1 cellular context compared by ENCODE assay signal in genomic region chr2:4869154-4869553, GRCh38.
TF ChIP-seq lines count a peak whose summit lies in the region.

No MANE protein-coding gene starts in this region.

TF ChIP-seq in HepG2, 621 proteins besides CTCF, POLR2A, EP300 and RAD21 (continued from another document):
- TF ChIP-seq, protein P1, sequence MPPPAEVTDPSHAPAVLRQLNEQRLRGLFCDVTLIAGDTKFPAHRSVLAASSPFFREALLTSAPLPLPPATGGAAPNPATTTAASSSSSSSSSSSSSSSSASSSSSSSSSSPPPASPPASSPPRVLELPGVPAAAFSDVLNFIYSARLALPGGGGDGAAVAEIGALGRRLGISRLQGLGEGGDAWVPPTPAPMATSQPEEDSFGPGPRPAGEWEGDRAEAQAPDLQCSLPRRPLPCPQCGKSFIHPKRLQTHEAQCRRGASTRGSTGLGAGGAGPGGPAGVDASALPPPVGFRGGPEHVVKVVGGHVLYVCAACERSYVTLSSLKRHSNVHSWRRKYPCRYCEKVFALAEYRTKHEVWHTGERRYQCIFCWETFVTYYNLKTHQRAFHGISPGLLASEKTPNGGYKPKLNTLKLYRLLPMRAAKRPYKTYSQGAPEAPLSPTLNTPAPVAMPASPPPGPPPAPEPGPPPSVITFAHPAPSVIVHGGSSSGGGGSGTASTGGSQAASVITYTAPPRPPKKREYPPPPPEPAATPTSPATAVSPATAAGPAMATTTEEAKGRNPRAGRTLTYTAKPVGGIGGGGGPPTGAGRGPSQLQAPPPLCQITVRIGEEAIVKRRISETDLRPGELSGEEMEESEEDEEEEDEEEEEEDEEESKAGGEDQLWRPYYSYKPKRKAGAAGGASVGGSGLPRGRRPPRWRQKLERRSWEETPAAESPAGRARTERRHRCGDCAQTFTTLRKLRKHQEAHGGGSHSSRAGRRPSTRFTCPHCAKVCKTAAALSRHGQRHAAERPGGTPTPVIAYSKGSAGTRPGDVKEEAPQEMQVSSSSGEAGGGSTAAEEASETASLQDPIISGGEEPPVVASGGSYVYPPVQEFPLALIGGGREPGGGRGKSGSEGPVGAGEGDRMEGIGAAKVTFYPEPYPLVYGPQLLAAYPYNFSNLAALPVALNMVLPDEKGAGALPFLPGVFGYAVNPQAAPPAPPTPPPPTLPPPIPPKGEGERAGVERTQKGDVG (CRISPR knock-in tag; IDR thresholded peaks at IDR 0.05; ENCODE audit: borderline replicate concordance): no peak
- TF ChIP-seq CEBPB (IDR thresholded peaks at IDR 0.05; ENCODE audit: borderline replicate concordance, low read depth, low read length): no peak
